In genomic region chr3:129793947-129794318, GRCh38 we compare ENCODE assay signal across 8 cellular contexts.
DNase-seq lines count a peak whose midpoint lies in the region; ATAC-seq, FAIRE-seq and TF ChIP-seq lines count a peak whose summit lies in the region.

No MANE protein-coding gene starts in this region.

- intact Hi-C loops in pancreas (cut with DNase I), result no loop called here

- H3K4me3 ChIP-seq in NT2/D1 (ENCODE audit: insufficient read length, low read depth), result no peak overlapping the region
- H3K4me3 ChIP-seq in fibroblast of pulmonary artery (replicated peaks; ENCODE audit: low read depth, low read length), result peak overlapping the region; percentile 42
- no peak overlapping the region for H3K4me3 ChIP-seq in pancreas

- no peaks in the 10 kb centered on the region for H3K27me3 Mint-ChIP-seq in activated CD4-positive, alpha-beta T cell treated with anti-CD3 and anti-CD28 coated beads, Interleukin-2, amount 10 ng/mL, durations not matched to agents 7 days and 5 days

- no peak overlapping the region for H3K9ac ChIP-seq in NT2/D1 (ENCODE audit: insufficient read length, low read depth)

- H3K9me3 Mint-ChIP-seq in activated CD4-positive, alpha-beta T cell treated with anti-CD3 and anti-CD28 coated beads, Interleukin-2, amount 10 ng/mL, durations not matched to agents 7 days and 5 days, result no peaks in the 10 kb centered on the region

- no peak for FAIRE-seq in pancreas (lab: Jason Lieb, UNC)

- POLR2A ChIA-PET in activated CD4-positive, alpha-beta T cell treated with anti-CD3 and anti-CD28 coated beads, Interleukin-2, amount 10 ng/mL, durations not matched to agents 7 days and 5 days (lab: Charles Lee), result no interaction called here

- no peak overlapping the region for H3K4me3 Mint-ChIP-seq in activated CD4-positive, alpha-beta T cell treated with anti-CD3 and anti-CD28 coated beads, Interleukin-2, amount 10 ng/mL, durations not matched to agents 7 days and 5 days

- no peaks in the 10 kb centered on the region for H3K36me3 Mint-ChIP-seq in activated CD4-positive, alpha-beta T cell treated with anti-CD3 and anti-CD28 coated beads, Interleukin-2, amount 10 ng/mL, durations not matched to agents 7 days and 5 days (ENCODE audit: low read depth)

- H3K4me1 Mint-ChIP-seq in activated CD4-positive, alpha-beta T cell treated with anti-CD3 and anti-CD28 coated beads, Interleukin-2, amount 10 ng/mL, durations not matched to agents 7 days and 5 days, result peaks cover 19% of the 10 kb centered on the region

- H3K9me3 ChIP-seq in NT2/D1 (ENCODE audit: insufficient read depth, low read length) (no peaks in the 10 kb centered on the region), pancreas (no peaks in the 10 kb centered on the region)

- DNase-seq in GM13977 (ENCODE audit: low spot score) (peak; percentile 14), NT2/D1 (ENCODE audit: low read depth, low spot score) (peak; percentile 16), fibroblast of pulmonary artery (ENCODE audit: low read depth) (no peak), pancreas (no peak), T-helper 2 cell (no peak), GOT3 (lab: John Stamatoyannopoulos, UW) (no peak)
- no peak for DNase-seq in activated CD4-positive, alpha-beta T cell treated with anti-CD3 and anti-CD28 coated beads, Interleukin-2, amount 10 ng/mL, durations not matched to agents 7 days and 5 days
- DNase-seq in stimulated activated CD4-positive, alpha-beta T cell treated with anti-CD3 and anti-CD28 coated beads, Interleukin-4, amount 100 ng/mL, for 4 hours, result no peak

- no peak for TF ChIP-seq CTCF in GM13977 (IDR thresholded peaks at IDR 0.05; ENCODE audit: extremely low read depth, insufficient read depth, missing control alignments)
- no peak for TF ChIP-seq CTCF in fibroblast of pulmonary artery (IDR thresholded peaks at IDR 0.05; ENCODE audit: low read length, missing control alignments)
- TF ChIP-seq CTCF in pancreas (IDR thresholded peaks at IDR 0.05), result no peak

- H3K27ac ChIP-seq in pancreas, result peak overlapping the region in 2 of 4 donors; percentile 33 to 60

- in situ Hi-C loops in GM13977 (cut with MboI; ENCODE audit: low pct_unique_long_range_greater_than_20kb, low sequenced_read_pairs, unreplicated experiment), result no loop called here

- CTCF ChIA-PET in activated CD4-positive, alpha-beta T cell treated with anti-CD3 and anti-CD28 coated beads, Interleukin-2, amount 10 ng/mL, durations not matched to agents 7 days and 5 days (lab: Charles Lee), result no interaction called here

- H3K36me3 ChIP-seq in NT2/D1 (ENCODE audit: insufficient read depth, insufficient read length, low read length), result no peaks in the 10 kb centered on the region
- H3K36me3 ChIP-seq in pancreas, result no peaks in the 10 kb centered on the region

- WGBS in pancreas, 2 donors, result 57 to 72% methylated on average over 2 of the region's 2 CpGs

- ATAC-seq in pancreas, result peak in 3 of 4 donors; percentile 27 to 48 (median 46)

- H3K4me1 ChIP-seq in NT2/D1 (ENCODE audit: insufficient read depth, insufficient read length) (peaks cover 6% of the 10 kb centered on the region), pancreas (peaks cover 0 to 11% (median 9%) of the 10 kb centered on the region in 3 donors)

- H3K27me3 ChIP-seq in NT2/D1 (ENCODE audit: insufficient read depth, insufficient read length) (no peaks in the 10 kb centered on the region), pancreas (no peaks in the 10 kb centered on the region)

- no peak overlapping the region for H3K27ac Mint-ChIP-seq in activated CD4-positive, alpha-beta T cell treated with anti-CD3 and anti-CD28 coated beads, Interleukin-2, amount 10 ng/mL, durations not matched to agents 7 days and 5 days

Comparison
In these comparisons a context has a peak if more than half of its experiments do, and no peak if none do; other contexts are left out.
1. DNase-seq: peak in GM13977 (single experiment) and NT2/D1 (single experiment); none in fibroblast of pulmonary artery (single experiment), pancreas (0 of 6), T-helper 2 cell (0 of 5), activated CD4-positive, alpha-beta T cell treated with anti-CD3 and anti-CD28 coated beads, Interleukin-2, amount 10 ng/mL, durations not matched to agents 7 days and 5 days (single experiment), GOT3 (single experiment) and stimulated activated CD4-positive, alpha-beta T cell treated with anti-CD3 and anti-CD28 coated beads, Interleukin-4, amount 100 ng/mL, for 4 hours (0 of 2).